In genomic region chr10:121589553-121589952, GRCh38 we compare ENCODE assay signal across 27 cellular contexts. TPM values are rescaled to one million over a fixed set of nuclear protein-coding genes. Genes with fewer than 3 reads are reported as not detected.
"Had no signal": no experiment of that assay in that cellular context is flagged by ENCODE, and none has a peak within 500 bp of the region (broad histone marks: within the 10 kb centered on the region; RNA-seq: fewer than 3 reads in every experiment).

No MANE protein-coding gene starts in this region.

- FAIRE-seq: TTC549 had no signal

- H3K9me3 ChIP-seq: SK-N-SH had no signal

- H3K36me3 ChIP-seq: brain microvascular endothelial cell, SJSA1 had no signal

- H3K4me1 ChIP-seq: SJSA1 had no signal

- H3K4me3 ChIP-seq: SJSA1 had no signal

- DNase-seq: activated CD4-positive, alpha-beta T cell treated with anti-CD3 and anti-CD28 coated beads for 36 hours; activated CD4-positive, alpha-beta T cell treated with anti-CD3 and anti-CD28 coated beads, Interleukin-2, amount 10 ng/mL, durations not matched to agents 7 days and 5 days; activated CD4-positive, alpha-beta T cell treated with anti-CD3 and anti-CD28 coated beads, Interleukin-2, amount 50 U/mL, for 48 hours; activated CD8-positive, alpha-beta T cell treated with anti-CD3 and anti-CD28 coated beads, Interleukin-2, amount 10 ng/mL, durations not matched to agents 7 days and 5 days; activated effector memory CD4-positive, alpha-beta T cell treated with Interleukin-2 at 50 U/mL for 16 hours; activated naive CD4-positive, alpha-beta T cell treated with anti-CD3 and anti-CD28 coated beads, Interleukin-2, amount 10 ng/mL, durations not matched to agents 7 days and 5 days; activated naive CD8-positive, alpha-beta T cell treated with anti-CD3 and anti-CD28 coated beads, Interleukin-2, amount 50 U/mL, for 24 hours; activated T-cell treated with anti-CD3 and anti-CD28 coated beads, Interleukin-2, amount 50 U/mL, for 24 hours; aorta; brain microvascular endothelial cell; NCI-H1105; NCI-H1417 treated with DMSO at 0.1 percent for 48 hours; NCI-H187 treated with DMSO at 0.1 percent for 48 hours; NCI-H2081; NCI-H2171 treated with DMSO at 0.1 percent for 48 hours; NCI-H2227 treated with DMSO at 0.1 percent for 48 hours; NCI-H446; NCI-H524; SHP77 treated with DMSO at 0.1 percent for 48 hours; SK-N-SH had no signal

- ATAC-seq: activated CD4-positive, alpha-beta T cell treated with anti-CD3 and anti-CD28 coated beads for 36 hours; activated CD4-positive, CD25-positive, alpha-beta regulatory T cell treated with anti-CD3 and anti-CD28 coated beads, Interleukin-2, amount 50 U/mL, for 24 hours; activated CD8-positive, alpha-beta T cell treated with anti-CD3 and anti-CD28 coated beads, Interleukin-2, amount 10 ng/mL, durations not matched to agents 7 days and 5 days; activated naive CD8-positive, alpha-beta T cell treated with anti-CD3 and anti-CD28 coated beads, Interleukin-2, amount 50 U/mL, for 24 hours; Panc1; WTC11 had no signal

- H3K27ac ChIP-seq: brain microvascular endothelial cell, KMS-11, SJSA1 had no signal

- H3K27me3 ChIP-seq: brain microvascular endothelial cell, SJSA1 had no signal

- H3K4me2 ChIP-seq: KMS-11, SK-N-SH had no signal

- H3K9ac ChIP-seq: KMS-11, SK-N-SH had no signal

RNA-seq across cellular contexts. Expression of gene FGFR2, which starts 8.7 kb away (rescaled TPM):
- total RNA-seq: activated CD4-positive, alpha-beta T cell treated with anti-CD3 and anti-CD28 coated beads for 36 hours; activated CD4-positive, alpha-beta T cell treated with anti-CD3 and anti-CD28 coated beads, Interleukin-2, amount 10 ng/mL, durations not matched to agents 7 days and 5 days; activated CD8-positive, alpha-beta T cell treated with anti-CD3 and anti-CD28 coated beads, Interleukin-2, amount 10 ng/mL, durations not matched to agents 7 days and 5 days; LHCN-M2 had no signal
